ENCODE assay signal across 8 cellular contexts in the genomic region with DNA sequence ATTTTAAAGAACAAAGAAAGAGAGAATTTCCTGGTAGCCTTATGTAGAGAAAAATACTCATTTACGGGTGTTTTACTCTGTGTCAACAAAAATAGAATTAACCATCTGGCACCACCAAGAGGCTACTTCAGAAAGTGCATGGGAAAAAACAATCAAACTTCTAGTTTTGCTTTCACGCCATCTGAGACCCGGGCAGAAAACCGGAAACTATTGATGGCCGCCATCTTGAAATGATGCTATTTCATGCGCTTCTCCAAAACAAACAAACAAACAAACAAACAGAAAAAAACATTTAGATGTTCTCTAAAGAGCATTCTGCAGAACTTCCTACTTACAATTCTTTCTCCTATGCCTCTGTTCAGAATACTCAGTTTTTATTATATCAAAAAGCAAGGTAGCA. TPM values are rescaled to one million over a fixed set of nuclear protein-coding genes. Genes with fewer than 3 reads are reported as not detected.
DNase-seq lines count a peak whose midpoint lies in the region; ATAC-seq and TF ChIP-seq lines count a peak whose summit lies in the region.

No MANE protein-coding gene starts in this region.

- H3K4me2 ChIP-seq in OCI-LY1 (ENCODE audit: low read length): no peak overlapping the region
- H3K4me2 ChIP-seq in osteoblast (ENCODE audit: insufficient read depth, low read length): peak overlapping the region; percentile 60

- TF ChIP-seq POLR2A in esophagus muscularis mucosa (IDR thresholded peaks at IDR 0.05; ENCODE audit: low read depth): no peak

- H3K4me3 Mint-ChIP-seq in stimulated activated effector memory CD8-positive, alpha-beta T cell treated with anti-CD3 and anti-CD28 coated beads, Interleukin-12 subunit alpha, Interleukin-12 subunit beta, amount 100 ng/mL, for 72 hours: no peak overlapping the region

- DNase-seq in D341Med (ENCODE audit: low spot score) (peak; percentile 70), esophagus muscularis mucosa (ENCODE audit: extremely low spot score) (no peak), osteoblast (ENCODE audit: insufficient read length, low spot score, missing footprints) (no peak)
- DNase-seq in activated naive CD4-positive, alpha-beta T cell treated with anti-CD3 and anti-CD28 coated beads, Interleukin-2, amount 50 U/mL, for 16 hours: no peak
- no peak for DNase-seq in stimulated activated effector memory CD8-positive, alpha-beta T cell treated with anti-CD3 and anti-CD28 coated beads, Interleukin-12 subunit alpha, Interleukin-12 subunit beta, amount 100 ng/mL, for 72 hours (ENCODE audit: low spot score in 2 of 2)

- intact Hi-C loops in esophagus muscularis mucosa (cut with DNase I): no loop called here

- H3K9ac ChIP-seq in OCI-LY1 (ENCODE audit: low read length): no peak overlapping the region

- no peaks in the 10 kb centered on the region for H3F3A ChIP-seq in OCI-LY1 (ENCODE audit: insufficient read depth, low read length)

- no peaks in the 10 kb centered on the region for H3K9me2 ChIP-seq in OCI-LY1 (ENCODE audit: low read depth, low read length)

- no peaks in the 10 kb centered on the region for H3K9me3 ChIP-seq in OCI-LY1 (ENCODE audit: low read length)
- no peaks in the 10 kb centered on the region for H3K9me3 ChIP-seq in esophagus muscularis mucosa
- H3K9me3 ChIP-seq in osteoblast (ENCODE audit: low read depth, low read length): no peaks in the 10 kb centered on the region

- H3K79me2 ChIP-seq in OCI-LY1 (ENCODE audit: insufficient read depth, low read length): no peaks in the 10 kb centered on the region
- H3K79me2 ChIP-seq in osteoblast (ENCODE audit: insufficient read depth, low read length): no peaks in the 10 kb centered on the region

- ATAC-seq in GM19372 (IDR thresholded peaks at IDR 0.05; ENCODE audit: low read depth, unreplicated experiment) (peak; percentile 68), HG03565 (IDR thresholded peaks at IDR 0.05; ENCODE audit: unreplicated experiment) (peak; percentile 88)
- ATAC-seq in stimulated activated effector memory CD8-positive, alpha-beta T cell treated with anti-CD3 and anti-CD28 coated beads, Interleukin-12 subunit alpha, Interleukin-12 subunit beta, amount 100 ng/mL, for 72 hours: no peak

- H3K27me3 ChIP-seq in OCI-LY1 (ENCODE audit: insufficient read depth, low read length) (no peaks in the 10 kb centered on the region), esophagus muscularis mucosa (peaks cover 0 to 9% (median 0%) of the 10 kb centered on the region in 4 donors), osteoblast (ENCODE audit: insufficient read depth, low read length) (no peaks in the 10 kb centered on the region)

- TF ChIP-seq EP300 in esophagus muscularis mucosa (IDR thresholded peaks at IDR 0.05): no peak

- 18% methylated on average over 6 of the region's 6 CpGs for WGBS in esophagus muscularis mucosa

- H4K20me1 ChIP-seq in OCI-LY1 (ENCODE audit: insufficient read depth, low read length): no peaks in the 10 kb centered on the region
- H4K20me1 ChIP-seq in osteoblast (ENCODE audit: insufficient read depth, low read length): no peaks in the 10 kb centered on the region

- H3K36me3 Mint-ChIP-seq in stimulated activated effector memory CD8-positive, alpha-beta T cell treated with anti-CD3 and anti-CD28 coated beads, Interleukin-12 subunit alpha, Interleukin-12 subunit beta, amount 100 ng/mL, for 72 hours: no peaks in the 10 kb centered on the region

- H2AFZ ChIP-seq in OCI-LY1 (ENCODE audit: low read length) (peak overlapping the region; percentile 83), osteoblast (ENCODE audit: low read length) (peak overlapping the region; percentile 76)

- no peaks in the 10 kb centered on the region for H3K4me1 Mint-ChIP-seq in stimulated activated effector memory CD8-positive, alpha-beta T cell treated with anti-CD3 and anti-CD28 coated beads, Interleukin-12 subunit alpha, Interleukin-12 subunit beta, amount 100 ng/mL, for 72 hours

- H3K27ac Mint-ChIP-seq in stimulated activated effector memory CD8-positive, alpha-beta T cell treated with anti-CD3 and anti-CD28 coated beads, Interleukin-12 subunit alpha, Interleukin-12 subunit beta, amount 100 ng/mL, for 72 hours: no peak overlapping the region

- H3K27ac ChIP-seq in OCI-LY1 (ENCODE audit: low read depth, low read length, poor library complexity, severe bottlenecking): no peak overlapping the region
- H3K27ac ChIP-seq in esophagus muscularis mucosa (replicated peaks in 1 of 4): no peak overlapping the region
- H3K27ac ChIP-seq in osteoblast (ENCODE audit: low read depth, low read length): no peak overlapping the region

- H3K36me3 ChIP-seq in OCI-LY1 (ENCODE audit: insufficient read depth, low read length) (no peaks in the 10 kb centered on the region), esophagus muscularis mucosa (no peaks in the 10 kb centered on the region), osteoblast (ENCODE audit: insufficient read depth, low read length) (no peaks in the 10 kb centered on the region)

- H3K4me1 ChIP-seq in OCI-LY1 (ENCODE audit: insufficient read depth, low read length, severe bottlenecking) (no peaks in the 10 kb centered on the region), esophagus muscularis mucosa (no peaks in the 10 kb centered on the region), osteoblast (ENCODE audit: insufficient read depth, low read length) (no peaks in the 10 kb centered on the region)

- TF ChIP-seq CTCF in OCI-LY1 (IDR thresholded peaks at IDR 0.05; ENCODE audit: low read length) (peak; percentile 71), esophagus muscularis mucosa (IDR thresholded peaks at IDR 0.05) (peak in 2 of 3 experiments; percentile 27 to 44), osteoblast (IDR thresholded peaks at IDR 0.05; ENCODE audit: extremely low read depth, low read depth, low read length) (peak; percentile 65)

- no peak overlapping the region for H3K4me3 ChIP-seq in OCI-LY1 (ENCODE audit: low read depth, low read length, poor library complexity, severe bottlenecking)
- H3K4me3 ChIP-seq in esophagus muscularis mucosa: no peak overlapping the region
- peak overlapping the region; percentile 33 for H3K4me3 ChIP-seq in osteoblast (ENCODE audit: insufficient read depth, low read length)

- peaks cover 6% of the 10 kb centered on the region for H3K9me3 Mint-ChIP-seq in stimulated activated effector memory CD8-positive, alpha-beta T cell treated with anti-CD3 and anti-CD28 coated beads, Interleukin-12 subunit alpha, Interleukin-12 subunit beta, amount 100 ng/mL, for 72 hours

RNA-seq across cellular contexts. Expression of a gene that starts 49.4 kb away (rescaled TPM):
- total RNA-seq in esophagus muscularis mucosa (under 1 TPM in 2 of 4 donors, not detected in 2; 0.17 to 0.58 TPM), osteoblast (not detected in 2 replicates)
